ENCODE assay signal across 9 cellular contexts in genomic region chr5:55231476-55232193, GRCh38. TPM values are rescaled to one million over a fixed set of nuclear protein-coding genes. Genes with fewer than 3 reads are reported as not detected.
DNase-seq lines count a peak whose midpoint lies in the region; ATAC-seq, FAIRE-seq and TF ChIP-seq lines count a peak whose summit lies in the region.
"Had no signal": no experiment of that assay in that cellular context is flagged by ENCODE, and none has a peak within 500 bp of the region (broad histone marks: within the 10 kb centered on the region; RNA-seq: fewer than 3 reads in every experiment).

No MANE protein-coding gene starts in this region.

- ATAC-seq in body of pancreas (no peak), GM18511 (IDR thresholded peaks at IDR 0.05; ENCODE audit: unreplicated experiment) (no peak)

- H3K27me3 ChIP-seq in body of pancreas (no peaks in the 10 kb centered on the region), mucosa of rectum (ENCODE audit: control insufficient read depth in 2 of 2, insufficient read depth in 2 of 2, low read length in 2 of 2) (peaks cover 51 to 63% of the 10 kb centered on the region in 2 donors)

- intact Hi-C loops in body of pancreas (cut with DNase I), result no loop called here

- H3K36me3 ChIP-seq in body of pancreas (replicated peaks in 1 of 2; ENCODE audit: insufficient read depth in 1 of 2, low read depth in 2 of 2), result no peaks in the 10 kb centered on the region
- no peaks in the 10 kb centered on the region for H3K36me3 ChIP-seq in mucosa of rectum (ENCODE audit: control insufficient read depth in 2 of 2, insufficient read depth in 2 of 2, low read length in 2 of 2)

- FAIRE-seq in HTR-8/SVneo (lab: Jason Lieb, UNC), result no peak

- H3K9ac ChIP-seq in mucosa of rectum (ENCODE audit: low read depth in 1 of 2, low read length in 2 of 2), result no peak overlapping the region

- DNase-seq in EL (peak; percentile 46), NCI-H524 (lab: John Stamatoyannopoulos, UW) (peak; percentile 20 to 46), body of pancreas (peak; percentile 36 to 55 (median 46)), AG20443 (ENCODE audit: low spot score) (no peak), HTR-8/SVneo (ENCODE audit: insufficient read length, low spot score) (no peak), NCI-H2081 treated with DMSO at 0.1 percent for 48 hours (lab: John Stamatoyannopoulos, UW) (no peak)

- TF ChIP-seq CTCF in body of pancreas (IDR thresholded peaks at IDR 0.05), result peak in 4 of 7 experiments; percentile 20 to 41 (median 38)

- peaks cover 41% of the 10 kb centered on the region for H3K4me1 ChIP-seq in body of pancreas
- H3K4me1 ChIP-seq in mucosa of rectum (ENCODE audit: control insufficient read depth in 2 of 2, insufficient read depth in 2 of 2, low read length in 2 of 2), result peaks cover 32 to 47% of the 10 kb centered on the region in 2 donors

- H3K4me3 ChIP-seq in body of pancreas (peak overlapping the region; percentile 47 to 51), mucosa of rectum (ENCODE audit: low read length in 2 of 2) (peak overlapping the region; percentile 66 to 78)

- H3K27ac ChIP-seq in body of pancreas, result peak overlapping the region in 3 of 4 donors; percentile 73 to 91 (median 88)
- no peak overlapping the region for H3K27ac ChIP-seq in mucosa of rectum (ENCODE audit: low read depth in 2 of 2, low read length in 2 of 2)

- H3K9me3 ChIP-seq in body of pancreas (no peaks in the 10 kb centered on the region), mucosa of rectum (ENCODE audit: control insufficient read depth in 2 of 2, low read length in 2 of 2) (no peaks in the 10 kb centered on the region)

- WGBS in body of pancreas, 2 donors, result 1 to 3% methylated on average over 7 to 45 of the region's 45 CpGs

- TF ChIP-seq POLR2A in body of pancreas (IDR thresholded peaks at IDR 0.05), result peak in 2 of 3 donors; percentile 20 to 28

RNA-seq across cellular contexts. Expression of gene CCNO, which starts 1.8 kb away (rescaled TPM):
- total RNA-seq in body of pancreas, result 10 to 100 TPM in 1 of 2 donors, 1 to 10 TPM in 1; 7.3 to 10.5 TPM

RNA-seq across cellular contexts. Expression of gene MCIDAS, which starts 4.5 kb away (rescaled TPM):
- 1 to 10 TPM in 1 of 2 donors, not detected in 1; 1.3 TPM for total RNA-seq in body of pancreas

RNA-seq across cellular contexts. Expression of gene CDC20B, which starts 58.7 kb away (rescaled TPM):
- total RNA-seq in body of pancreas, result not detected
- total RNA-seq: LHCN-M2 had no signal

Comparison
In these comparisons a context has a peak if more than half of its experiments do, and no peak if none do; other contexts are left out.
1. DNase-seq: peak in EL (single experiment), NCI-H524 (2 of 2) and body of pancreas (4 of 4); none in AG20443 (single experiment), HTR-8/SVneo (single experiment) and NCI-H2081 treated with DMSO at 0.1 percent for 48 hours (single experiment).
2. H3K27ac ChIP-seq: peak in body of pancreas (3 of 4); none in mucosa of rectum (0 of 2).